25 cellular contexts compared by ENCODE assay signal in the genomic region with DNA sequence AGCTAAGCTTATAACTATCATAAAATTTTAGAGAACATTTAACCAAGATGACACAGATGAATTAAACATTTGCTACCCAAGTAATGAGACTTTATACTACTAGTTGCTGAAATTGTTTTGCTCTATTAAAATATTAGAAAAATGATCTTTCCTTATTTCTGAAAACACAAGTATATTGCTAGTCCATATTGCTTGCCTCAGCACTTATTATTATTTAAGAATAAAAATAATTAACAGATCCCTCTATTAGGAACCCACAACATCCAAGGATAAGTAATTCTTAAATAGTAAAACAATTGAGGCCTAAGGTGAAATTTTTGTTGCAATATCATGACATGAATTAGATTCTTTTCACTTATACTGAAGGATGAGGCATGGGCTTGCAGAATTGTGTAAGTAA.
DNase-seq lines count a peak whose midpoint lies in the region; ATAC-seq, FAIRE-seq and TF ChIP-seq lines count a peak whose summit lies in the region.
"Had no signal": no experiment of that assay in that cellular context is flagged by ENCODE, and none has a peak within 500 bp of the region (broad histone marks: within the 10 kb centered on the region; RNA-seq: fewer than 3 reads in every experiment).

No MANE protein-coding gene starts in this region.

- H3K4me3 Mint-ChIP-seq in activated CD4-positive, alpha-beta memory T cell treated with anti-CD3 and anti-CD28 coated beads for 36 hours, result no peak overlapping the region
- no peak overlapping the region for H3K4me3 Mint-ChIP-seq in activated CD4-positive, alpha-beta memory T cell treated with anti-CD3 and anti-CD28 coated beads, Interleukin-2, amount 10 ng/mL, durations not matched to agents 7 days and 5 days
- H3K4me3 Mint-ChIP-seq: CD14-positive monocyte, IgD-negative memory B cell had no signal

- H3K9ac ChIP-seq in K562 (ENCODE audit: insufficient read depth in 1 of 2, low read depth in 2 of 2, low read length in 2 of 2), result no peak overlapping the region

- no peak for ATAC-seq in A549
- ATAC-seq in K562, result no peak
- ATAC-seq in pancreas, result no peak
- ATAC-seq in HG02938 (IDR thresholded peaks at IDR 0.05; ENCODE audit: unreplicated experiment), result no peak
- no peak for ATAC-seq in esophagus mucosa
- ATAC-seq: Panc1 had no signal

- POLR2A ChIA-PET in activated CD4-positive, alpha-beta memory T cell treated with anti-CD3 and anti-CD28 coated beads for 36 hours (lab: Charles Lee), result no interaction called here
- POLR2A ChIA-PET in activated CD4-positive, alpha-beta memory T cell treated with anti-CD3 and anti-CD28 coated beads, Interleukin-2, amount 10 ng/mL, durations not matched to agents 7 days and 5 days (lab: Charles Lee), result no interaction called here
- POLR2A ChIA-PET in A549 (lab: Yijun Ruan, JAX), result no interaction called here
- POLR2A ChIA-PET in K562 (lab: Yijun Ruan, JAX), result interaction anchor here (0.5 kb wide), 1 partner anchor 1527 kb away, joined by 3 read pairs; no protein-coding TSS in a partner anchor

- no peaks in the 10 kb centered on the region for H3K79me2 ChIP-seq in K562 (ENCODE audit: control insufficient read depth, insufficient read depth, low read length)

- CTCF ChIA-PET in activated CD4-positive, alpha-beta memory T cell treated with anti-CD3 and anti-CD28 coated beads for 36 hours (lab: Charles Lee), result no interaction called here
- CTCF ChIA-PET in activated CD4-positive, alpha-beta memory T cell treated with anti-CD3 and anti-CD28 coated beads, Interleukin-2, amount 10 ng/mL, durations not matched to agents 7 days and 5 days (lab: Charles Lee), result no interaction called here
- CTCF ChIA-PET in A549 (lab: Yijun Ruan, JAX) (no interaction called here), K562 (lab: Yijun Ruan, JAX; ENCODE audit: low intra/inter-chr PET ratio) (no interaction called here)

- H4K20me1 ChIP-seq in K562 (replicated peaks; ENCODE audit: control insufficient read depth, insufficient read depth, low read length), result no peaks in the 10 kb centered on the region

- TF ChIP-seq POLR2A in A549 (IDR thresholded peaks at IDR 0.05; ENCODE audit: low read length), result no peak
- TF ChIP-seq POLR2A in K562 (conservative IDR thresholded peaks at IDR 0.05), result no peak

- H3K9me1 ChIP-seq in K562 (ENCODE audit: control insufficient read depth, insufficient read depth, low read length), result no peaks in the 10 kb centered on the region

- in situ Hi-C loops in K562 (cut with MboI), result no loop called here

- H3K36me3 ChIP-seq in K562 (ENCODE audit: control insufficient read depth, insufficient read depth, low read length) (no peaks in the 10 kb centered on the region), pancreas (no peaks in the 10 kb centered on the region)
- H3K36me3 ChIP-seq: BE2C had no signal

- intact Hi-C loops in activated CD4-positive, alpha-beta memory T cell treated with anti-CD3 and anti-CD28 coated beads for 36 hours (cut with micrococcal nuclease), result no loop called here
- intact Hi-C loops in K562 (cut with micrococcal nuclease) (no loop called here), pancreas (cut with DNase I) (no loop called here)

- peak overlapping the region; percentile 28 for H3K27ac Mint-ChIP-seq in activated CD4-positive, alpha-beta memory T cell treated with anti-CD3 and anti-CD28 coated beads for 36 hours
- H3K27ac Mint-ChIP-seq in activated CD4-positive, alpha-beta memory T cell treated with anti-CD3 and anti-CD28 coated beads, Interleukin-2, amount 10 ng/mL, durations not matched to agents 7 days and 5 days, result no peak overlapping the region
- H3K27ac Mint-ChIP-seq: CD14-positive monocyte, IgD-negative memory B cell had no signal

- no TSS peak for BruUV-seq in K562 (replicated peaks; lab: Mats Ljungman, UMichigan)

- H3K4me1 Mint-ChIP-seq in activated CD4-positive, alpha-beta memory T cell treated with anti-CD3 and anti-CD28 coated beads for 36 hours (ENCODE audit: low read depth), result peaks cover 8% of the 10 kb centered on the region
- H3K4me1 Mint-ChIP-seq in activated CD4-positive, alpha-beta memory T cell treated with anti-CD3 and anti-CD28 coated beads, Interleukin-2, amount 10 ng/mL, durations not matched to agents 7 days and 5 days, result peaks cover 7% of the 10 kb centered on the region
- H3K4me1 Mint-ChIP-seq: CD14-positive monocyte, IgD-negative memory B cell had no signal

- TF ChIP-seq EP300 in A549 (IDR thresholded peaks at IDR 0.05), result no peak
- no peak for TF ChIP-seq EP300 in K562 (IDR thresholded peaks at IDR 0.05; ENCODE audit: low read length)

- DNase-seq in activated CD4-positive, alpha-beta memory T cell treated with anti-CD3 and anti-CD28 coated beads for 36 hours, result no peak
- DNase-seq in activated CD4-positive, alpha-beta memory T cell treated with anti-CD3 and anti-CD28 coated beads, Interleukin-2, amount 10 ng/mL, durations not matched to agents 7 days and 5 days, result no peak
- DNase-seq in A549 (ENCODE audit: low read depth in 1 of 2, low spot score in 1 of 2) (no peak), K562 (ENCODE audit: extremely low read depth in 1 of 4, low spot score in 3 of 4) (no peak), pancreas (no peak)
- DNase-seq: BE2C; DND-41; NCI-H1048; NCI-H1417; NCI-H1694; NCI-H2029 treated with DMSO at 0.1 percent for 48 hours; NCI-H446 treated with DMSO at 0.1 percent for 48 hours; NCI-H526; NCI-H82; NK-92 treated with Interleukin-12 subunit alpha and Interleukin-12 subunit beta, amount 100 ng/mL, for 24 hours; SHP77 had no signal

- H3K9me3 ChIP-seq in A549, result no peaks in the 10 kb centered on the region
- H3K9me3 ChIP-seq in K562 (replicated peaks; ENCODE audit: control insufficient read depth, insufficient read depth, low read depth, low read length), result no peaks in the 10 kb centered on the region
- H3K9me3 ChIP-seq in pancreas, result no peaks in the 10 kb centered on the region
- H3K9me3 ChIP-seq: BE2C had no signal

- no peak overlapping the region for H2AFZ ChIP-seq in K562 (ENCODE audit: low read depth, low read length)

- no peak for TF ChIP-seq CTCF in A549 (IDR thresholded peaks at IDR 0.05)
- no peak for TF ChIP-seq CTCF in K562 (IDR thresholded peaks at IDR 0.05 in 2 of 3, conservative IDR thresholded peaks at IDR 0.05 in 1 of 3; ENCODE audit: insufficient read depth in 2 of 3, low read depth in 1 of 3, low read length in 3 of 3)
- TF ChIP-seq CTCF in pancreas (IDR thresholded peaks at IDR 0.05), result no peak

- H3K9me3 Mint-ChIP-seq in activated CD4-positive, alpha-beta memory T cell treated with anti-CD3 and anti-CD28 coated beads for 36 hours, result no peaks in the 10 kb centered on the region
- H3K9me3 Mint-ChIP-seq in activated CD4-positive, alpha-beta memory T cell treated with anti-CD3 and anti-CD28 coated beads, Interleukin-2, amount 10 ng/mL, durations not matched to agents 7 days and 5 days, result no peaks in the 10 kb centered on the region
- H3K9me3 Mint-ChIP-seq: IgD-negative memory B cell had no signal

- peak overlapping the region; percentile 16; the same call in 1 of the 3 replicates for H3K4me2 ChIP-seq in A549
- no peak overlapping the region for H3K4me2 ChIP-seq in K562 (ENCODE audit: insufficient read depth, low read length)

- H3K4me3 ChIP-seq in A549 (no peak overlapping the region), K562 (no peak overlapping the region), pancreas (no peak overlapping the region)

- peaks cover 1% of the 10 kb centered on the region for H3K36me3 Mint-ChIP-seq in activated CD4-positive, alpha-beta memory T cell treated with anti-CD3 and anti-CD28 coated beads for 36 hours
- no peaks in the 10 kb centered on the region for H3K36me3 Mint-ChIP-seq in activated CD4-positive, alpha-beta memory T cell treated with anti-CD3 and anti-CD28 coated beads, Interleukin-2, amount 10 ng/mL, durations not matched to agents 7 days and 5 days (ENCODE audit: low read depth)
- H3K36me3 Mint-ChIP-seq: CD14-positive monocyte had no signal

- peaks cover 21% of the 10 kb centered on the region for H3K4me1 ChIP-seq in A549
- no peaks in the 10 kb centered on the region for H3K4me1 ChIP-seq in K562 (replicated peaks in 1 of 2; ENCODE audit: control insufficient read depth in 2 of 2, insufficient read depth in 2 of 2, low read length in 2 of 2)
- H3K4me1 ChIP-seq in pancreas, result peaks cover 0 to 4% (median 0%) of the 10 kb centered on the region in 3 donors
- H3K4me1 ChIP-seq: BE2C had no signal

- H3K27ac ChIP-seq in A549 (no peak overlapping the region), K562 (ENCODE audit: extremely low read depth, low read depth, low read length) (no peak overlapping the region), pancreas (no peak overlapping the region)
- H3K27ac ChIP-seq: 22Rv1, RWPE1 had no signal

- H3K27me3 Mint-ChIP-seq in activated CD4-positive, alpha-beta memory T cell treated with anti-CD3 and anti-CD28 coated beads for 36 hours, result peaks cover 2% of the 10 kb centered on the region
- peaks cover 4% of the 10 kb centered on the region for H3K27me3 Mint-ChIP-seq in activated CD4-positive, alpha-beta memory T cell treated with anti-CD3 and anti-CD28 coated beads, Interleukin-2, amount 10 ng/mL, durations not matched to agents 7 days and 5 days
- H3K27me3 Mint-ChIP-seq: IgD-negative memory B cell had no signal

- no peaks in the 10 kb centered on the region; a peak in 1 of 5 replicates for H3K27me3 ChIP-seq in K562 (ENCODE audit: control insufficient read depth in 2 of 2, insufficient read depth in 2 of 2, low read length in 2 of 2)
- no peaks in the 10 kb centered on the region for H3K27me3 ChIP-seq in pancreas
- H3K27me3 ChIP-seq: BE2C had no signal

- FAIRE-seq in A549 (lab: Jason Lieb, UNC) (no peak), K562 (lab: Jason Lieb, UNC) (no peak), pancreas (lab: Jason Lieb, UNC) (peak; percentile 37)
- FAIRE-seq: GM12892, GM19239 had no signal

- no peak for TF ChIP-seq RAD21 in A549 (conservative IDR thresholded peaks at IDR 0.05 in 1 of 2, IDR thresholded peaks at IDR 0.05 in 1 of 2)
- TF ChIP-seq RAD21 in K562 (CRISPR knock-in tag; conservative IDR thresholded peaks at IDR 0.05 in 1 of 2, IDR thresholded peaks at IDR 0.05 in 1 of 2), result no peak

TF ChIP-seq in A549, 52 proteins besides CTCF, POLR2A, EP300 and RAD21 (continues in another document):
- no peak for TF ChIP-seq CBX8 (IDR thresholded peaks at IDR 0.05)
- peak; percentile 53 for TF ChIP-seq MAFK (IDR thresholded peaks at IDR 0.05; ENCODE audit: partially characterized antibody)

TF ChIP-seq in K562, 482 proteins besides CTCF, POLR2A, EP300 and RAD21 (continues in another document):
- TF ChIP-seq, protein P1, sequence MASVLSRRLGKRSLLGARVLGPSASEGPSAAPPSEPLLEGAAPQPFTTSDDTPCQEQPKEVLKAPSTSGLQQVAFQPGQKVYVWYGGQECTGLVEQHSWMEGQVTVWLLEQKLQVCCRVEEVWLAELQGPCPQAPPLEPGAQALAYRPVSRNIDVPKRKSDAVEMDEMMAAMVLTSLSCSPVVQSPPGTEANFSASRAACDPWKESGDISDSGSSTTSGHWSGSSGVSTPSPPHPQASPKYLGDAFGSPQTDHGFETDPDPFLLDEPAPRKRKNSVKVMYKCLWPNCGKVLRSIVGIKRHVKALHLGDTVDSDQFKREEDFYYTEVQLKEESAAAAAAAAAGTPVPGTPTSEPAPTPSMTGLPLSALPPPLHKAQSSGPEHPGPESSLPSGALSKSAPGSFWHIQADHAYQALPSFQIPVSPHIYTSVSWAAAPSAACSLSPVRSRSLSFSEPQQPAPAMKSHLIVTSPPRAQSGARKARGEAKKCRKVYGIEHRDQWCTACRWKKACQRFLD (CRISPR knock-in tag; IDR thresholded peaks at IDR 0.05), result no peak
- TF ChIP-seq C11orf30 (IDR thresholded peaks at IDR 0.05; ENCODE audit: low read depth), result peak; percentile 8; the same call in 1 of the 2 replicates
